In the genomic region with DNA sequence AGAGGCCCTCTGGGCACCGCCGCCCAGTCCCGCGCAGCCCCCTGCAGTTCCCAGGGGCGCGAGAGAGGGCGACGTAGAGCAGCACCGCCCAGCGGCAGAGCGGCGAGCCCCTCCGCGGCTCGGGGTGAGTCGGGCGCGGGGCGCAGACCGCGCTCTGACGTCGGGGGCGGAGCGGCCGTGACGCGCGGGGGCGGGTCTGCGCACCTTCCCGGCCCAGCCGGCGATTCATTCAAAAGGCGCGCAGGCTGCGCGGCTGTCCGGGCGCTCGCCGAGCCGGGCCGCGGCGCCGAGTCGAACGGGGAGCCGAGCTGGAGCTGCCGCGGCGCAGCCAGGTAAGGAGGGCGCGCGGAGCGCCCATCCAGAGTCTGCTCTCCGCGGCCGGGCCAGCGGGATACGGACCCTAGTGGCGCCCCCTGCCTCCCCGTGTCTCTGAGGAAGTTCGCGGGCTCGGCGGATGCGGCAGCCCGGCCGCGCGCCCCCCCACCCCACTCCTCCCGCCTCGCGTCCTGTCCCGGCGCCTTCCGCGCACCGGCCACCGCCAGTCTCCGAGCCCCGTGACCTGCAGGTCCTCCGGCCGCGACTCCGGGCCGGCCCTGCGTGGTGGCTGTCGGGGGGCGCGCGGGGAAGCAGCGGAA, we compare ENCODE assay signal across 8 cellular contexts. TPM values are rescaled to one million over a fixed set of nuclear protein-coding genes. Genes with fewer than 3 reads are reported as not detected.
DNase-seq lines count a peak whose midpoint lies in the region; ATAC-seq and TF ChIP-seq lines count a peak whose summit lies in the region.

A gene with protein sequence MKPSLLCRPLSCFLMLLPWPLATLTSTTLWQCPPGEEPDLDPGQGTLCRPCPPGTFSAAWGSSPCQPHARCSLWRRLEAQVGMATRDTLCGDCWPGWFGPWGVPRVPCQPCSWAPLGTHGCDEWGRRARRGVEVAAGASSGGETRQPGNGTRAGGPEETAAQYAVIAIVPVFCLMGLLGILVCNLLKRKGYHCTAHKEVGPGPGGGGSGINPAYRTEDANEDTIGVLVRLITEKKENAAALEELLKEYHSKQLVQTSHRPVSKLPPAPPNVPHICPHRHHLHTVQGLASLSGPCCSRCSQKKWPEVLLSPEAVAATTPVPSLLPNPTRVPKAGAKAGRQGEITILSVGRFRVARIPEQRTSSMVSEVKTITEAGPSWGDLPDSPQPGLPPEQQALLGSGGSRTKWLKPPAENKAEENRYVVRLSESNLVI (plus strand): TSS at position 232 of the 635 bp plus-strand sequence. CDS start 12,738 bp downstream, outside the sequence.

- H3K36me3 ChIP-seq in kidney epithelial cell (ENCODE audit: control insufficient read depth, insufficient read depth, low read length): no peaks in the 10 kb centered on the region

- in situ Hi-C loops in GM18951 (cut with MboI; ENCODE audit: low sequenced_read_pairs, unreplicated experiment): no loop called here

- H3K27me3 ChIP-seq in kidney epithelial cell (ENCODE audit: control insufficient read depth, insufficient read depth, low read length): no peaks in the 10 kb centered on the region

- peak; percentile 65 for TF ChIP-seq CTCF in kidney epithelial cell (IDR thresholded peaks at IDR 0.05; ENCODE audit: insufficient read depth, low read length, poor library complexity, severe bottlenecking)

- DNase-seq in AG20443 (ENCODE audit: low spot score) (peak; percentile 99), NCI-H446 (lab: John Stamatoyannopoulos, UW) (peak; percentile 69 to 96), cerebellar cortex (ENCODE audit: low spot score) (peak; percentile 79), kidney epithelial cell (ENCODE audit: low read depth) (peak; percentile 57)
- DNase-seq in activated CD4-positive, CD25-positive, alpha-beta regulatory T cell treated with anti-CD3 and anti-CD28 coated beads, Interleukin-2, amount 50 U/mL, for 72 hours: peak; percentile 99
- DNase-seq in stimulated activated CD4-positive, alpha-beta T cell treated with anti-CD3 and anti-CD28 coated beads, Interleukin-15, amount 100 ng/mL, for 48 hours (ENCODE audit: low read depth in 2 of 2): peak; percentile 81 to 92

- peak within 1 kb of the TSS; percentile 94 for H3K4me3 ChIP-seq in kidney epithelial cell (ENCODE audit: low read depth, low read length)

- peak; percentile 78 for ATAC-seq in HG03175 (IDR thresholded peaks at IDR 0.05; ENCODE audit: unreplicated experiment)

- TF ChIP-seq POLR2A in GM18951 (IDR thresholded peaks at IDR 0.05; ENCODE audit: extremely low read depth, insufficient read depth, insufficient read length): peak; percentile 99

RNA-seq across cellular contexts. Expression of the gene that starts here (rescaled TPM):
- total RNA-seq in kidney epithelial cell: 7.5 and 8.0 TPM in 2 replicates

Comparison
In these comparisons a context has a peak if more than half of its experiments do, and no peak if none do; other contexts are left out.
1. Peak in every context shown above with its lines: DNase-seq, ATAC-seq and H3K4me3 ChIP-seq.